12 cellular contexts compared by ENCODE assay signal in genomic region chr12:7061138-7061537, GRCh38. TPM values are rescaled to one million over a fixed set of nuclear protein-coding genes. Genes with fewer than 3 reads are reported as not detected.
DNase-seq lines count a peak whose midpoint lies in the region; ATAC-seq and TF ChIP-seq lines count a peak whose summit lies in the region.
"Had no signal": no experiment of that assay in that cellular context is flagged by ENCODE, and none has a peak within 500 bp of the region (broad histone marks: within the 10 kb centered on the region; RNA-seq: fewer than 3 reads in every experiment).

No MANE protein-coding gene starts in this region.

- H3K4me3 ChIP-seq in ACC112 (ENCODE audit: low read depth, low read length): peak overlapping the region; percentile 76
- H3K4me3 ChIP-seq in left ventricle myocardium inferior: peak overlapping the region; percentile 62
- peak overlapping the region; percentile 54 for H3K4me3 ChIP-seq in rectal smooth muscle tissue (ENCODE audit: low read length)

- H3K4me1 ChIP-seq in ACC112 (ENCODE audit: control insufficient read depth, insufficient read depth, low read length, unreplicated experiment) (peaks cover 26% of the 10 kb centered on the region), left ventricle myocardium inferior (peaks cover 17% of the 10 kb centered on the region), rectal smooth muscle tissue (ENCODE audit: control insufficient read depth, insufficient read depth, low read length) (peaks cover 9% of the 10 kb centered on the region)

- H3K36me3 ChIP-seq in ACC112 (ENCODE audit: insufficient read depth, low read length): peaks cover 5% of the 10 kb centered on the region; the same call in 1 of the 2 replicates
- H3K36me3 ChIP-seq in left ventricle myocardium inferior: no peaks in the 10 kb centered on the region
- H3K36me3 ChIP-seq in rectal smooth muscle tissue (ENCODE audit: control insufficient read depth, insufficient read depth, low read length): no peaks in the 10 kb centered on the region

- H3K9me3 ChIP-seq in left ventricle myocardium inferior (replicated peaks): no peaks in the 10 kb centered on the region

- peak; percentile 6 for DNase-seq in amniotic epithelial cell (ENCODE audit: low read depth)
- DNase-seq in left ventricle myocardium inferior: no peak
- no peak for DNase-seq in pons (ENCODE audit: low spot score)
- DNase-seq in DMS79 treated with DMSO at 0.1 percent for 48 hours (lab: John Stamatoyannopoulos, UW): no peak
- DNase-seq in stimulated activated CD4-positive, alpha-beta T cell treated with anti-CD3 and anti-CD28 coated beads, Interleukin-15, amount 100 ng/mL, for 24 hours: no peak
- DNase-seq: activated CD4-positive, alpha-beta T cell treated with anti-CD3 and anti-CD28 coated beads for 36 hours; activated gamma-delta T cell treated with Interleukin-2 at 50 U/mL for 16 hours; MM.1S; NCI-H510A treated with DMSO at 0.1 percent for 48 hours had no signal

- H3K27ac ChIP-seq in ACC112 (ENCODE audit: low read depth, low read length) (peak overlapping the region; percentile 72), left ventricle myocardium inferior (replicated peaks) (peak overlapping the region; percentile 85), rectal smooth muscle tissue (ENCODE audit: low read depth, low read length) (peak overlapping the region; percentile 78)

- H3K9ac ChIP-seq in rectal smooth muscle tissue (ENCODE audit: low read length): peak overlapping the region; percentile 7

- peaks cover 6% of the 10 kb centered on the region for H3K79me2 ChIP-seq in ACC112 (ENCODE audit: control insufficient read depth, insufficient read depth, low read length, unreplicated experiment)

- TF ChIP-seq CTCF in left ventricle myocardium inferior (IDR thresholded peaks at IDR 0.05; ENCODE audit: borderline replicate concordance): no peak

- peak overlapping the region; percentile 72 for H2AFZ ChIP-seq in ACC112 (ENCODE audit: low read length, unreplicated experiment)

- ATAC-seq in HG03460 (IDR thresholded peaks at IDR 0.05; ENCODE audit: unreplicated experiment): no peak
- ATAC-seq: activated CD4-positive, alpha-beta T cell treated with anti-CD3 and anti-CD28 coated beads for 36 hours had no signal

- intact Hi-C loops in left ventricle myocardium inferior (cut with micrococcal nuclease): loop anchor here (5.0 kb wide), 1 partner anchor 46 kb away; the partner anchor contains the start of gene C1RL

- no peaks in the 10 kb centered on the region for H3K27me3 ChIP-seq in ACC112 (ENCODE audit: insufficient read depth, low read length)
- peaks cover 3% of the 10 kb centered on the region for H3K27me3 ChIP-seq in left ventricle myocardium inferior (ENCODE audit: low read depth)
- no peaks in the 10 kb centered on the region for H3K27me3 ChIP-seq in rectal smooth muscle tissue (ENCODE audit: control insufficient read depth, insufficient read depth, low read length)

RNA-seq across cellular contexts. Expression of gene C1S, which starts 0.6 kb away (rescaled TPM):
- 108 TPM for total RNA-seq in left ventricle myocardium inferior

RNA-seq across cellular contexts. Expression of gene C1R, which starts 31.1 kb away (rescaled TPM):
- 143 TPM for total RNA-seq in left ventricle myocardium inferior

RNA-seq across cellular contexts. Expression of gene LPCAT3, which starts 42.9 kb away (rescaled TPM):
- total RNA-seq in left ventricle myocardium inferior: 35.1 TPM

RNA-seq across cellular contexts. Expression of gene C1RL, which starts 47.9 kb away (rescaled TPM):
- 8.1 TPM for total RNA-seq in left ventricle myocardium inferior
